Comparison of ENCODE assay signal across 30 cellular contexts in genomic region chr3:89358281-89358680, GRCh38.
"Had no signal": no experiment of that assay in that cellular context is flagged by ENCODE, and none has a peak within 500 bp of the region (broad histone marks: within the 10 kb centered on the region; RNA-seq: fewer than 3 reads in every experiment).

No MANE protein-coding gene starts in this region.

- H3K9me3 ChIP-seq: lower lobe of right lung, pancreas, prostate gland, suprapubic skin, thoracic aorta, tibial artery, upper lobe of right lung had no signal

- H3K4me3 Mint-ChIP-seq: naive thymus-derived CD8-positive, alpha-beta T cell; nephron; neural crest cell; stimulated activated effector memory CD8-positive, alpha-beta T cell treated with anti-CD3 and anti-CD28 coated beads, Interleukin-12 subunit alpha, Interleukin-12 subunit beta, amount 100 ng/mL, for 72 hours; stimulated activated naive CD8-positive, alpha-beta T cell treated with anti-CD3 and anti-CD28 coated beads, Interleukin-15, Interleukin-2, amounts not matched to agents 100 ng/mL and 50 ng/mL, for 24 hours had no signal

- H3K4me1 ChIP-seq: lower lobe of right lung, pancreas, prostate gland, suprapubic skin, tibial artery, upper lobe of right lung had no signal

- FAIRE-seq: keratinocyte, pancreas, urothelium cell line had no signal

- ATAC-seq: left cardiac atrium; left lobe of liver; left ventricle myocardium superior; lower lobe of right lung; naive thymus-derived CD8-positive, alpha-beta T cell; pancreas; right cardiac atrium; sciatic nerve; stimulated activated effector memory CD8-positive, alpha-beta T cell treated with anti-CD3 and anti-CD28 coated beads, Interleukin-12 subunit alpha, Interleukin-12 subunit beta, amount 100 ng/mL, for 72 hours; upper lobe of right lung had no signal

- H3K27me3 ChIP-seq: pancreas, suprapubic skin, tibial artery, upper lobe of right lung had no signal

- H3K27me3 Mint-ChIP-seq: naive thymus-derived CD8-positive, alpha-beta T cell; stimulated activated naive CD8-positive, alpha-beta T cell treated with anti-CD3 and anti-CD28 coated beads, Interleukin-15, Interleukin-2, amounts not matched to agents 100 ng/mL and 50 ng/mL, for 24 hours had no signal

- H3K36me3 ChIP-seq: lower lobe of right lung, pancreas, prostate gland, suprapubic skin, thoracic aorta, tibial artery, upper lobe of right lung had no signal

- DNase-seq: hippocampal formation; kidney glomerular epithelial cell; left cardiac atrium; left ventricle myocardium superior; lower lobe of right lung; mammary epithelial cell; mesenchymal stem cell; naive thymus-derived CD8-positive, alpha-beta T cell; nucleus accumbens; pancreas; posterior cingulate gyrus; retina; right cardiac atrium; stimulated activated CD4-positive, alpha-beta T cell treated with anti-CD3 and anti-CD28 coated beads, Interleukin-4, amount 100 ng/mL, for 24 hours; stimulated activated naive CD4-positive, alpha-beta T cell; tibial artery; trophoblast cell; upper lobe of right lung had no signal

- H3K36me3 Mint-ChIP-seq: naive thymus-derived CD8-positive, alpha-beta T cell; stimulated activated effector memory CD8-positive, alpha-beta T cell treated with anti-CD3 and anti-CD28 coated beads, Interleukin-12 subunit alpha, Interleukin-12 subunit beta, amount 100 ng/mL, for 72 hours had no signal

- H3K27ac Mint-ChIP-seq: naive thymus-derived CD8-positive, alpha-beta T cell; nephron; stimulated activated effector memory CD8-positive, alpha-beta T cell treated with anti-CD3 and anti-CD28 coated beads, Interleukin-12 subunit alpha, Interleukin-12 subunit beta, amount 100 ng/mL, for 72 hours; stimulated activated naive CD8-positive, alpha-beta T cell treated with anti-CD3 and anti-CD28 coated beads, Interleukin-15, Interleukin-2, amounts not matched to agents 100 ng/mL and 50 ng/mL, for 24 hours had no signal

- H3K9me3 Mint-ChIP-seq: stimulated activated naive CD8-positive, alpha-beta T cell treated with anti-CD3 and anti-CD28 coated beads, Interleukin-15, Interleukin-2, amounts not matched to agents 100 ng/mL and 50 ng/mL, for 24 hours had no signal

- H3K4me1 Mint-ChIP-seq: naive thymus-derived CD8-positive, alpha-beta T cell; neural crest cell; stimulated activated effector memory CD8-positive, alpha-beta T cell treated with anti-CD3 and anti-CD28 coated beads, Interleukin-12 subunit alpha, Interleukin-12 subunit beta, amount 100 ng/mL, for 72 hours had no signal

- H3K27ac ChIP-seq: lower lobe of right lung, pancreas, prostate gland, skin epidermis, suprapubic skin, thoracic aorta, tibial artery, upper lobe of right lung had no signal

- H3K4me3 ChIP-seq: lower lobe of right lung, pancreas, prostate gland, skin epidermis, suprapubic skin, thoracic aorta, tibial artery, upper lobe of right lung had no signal
